9 cellular contexts compared by ENCODE assay signal in the genomic region with DNA sequence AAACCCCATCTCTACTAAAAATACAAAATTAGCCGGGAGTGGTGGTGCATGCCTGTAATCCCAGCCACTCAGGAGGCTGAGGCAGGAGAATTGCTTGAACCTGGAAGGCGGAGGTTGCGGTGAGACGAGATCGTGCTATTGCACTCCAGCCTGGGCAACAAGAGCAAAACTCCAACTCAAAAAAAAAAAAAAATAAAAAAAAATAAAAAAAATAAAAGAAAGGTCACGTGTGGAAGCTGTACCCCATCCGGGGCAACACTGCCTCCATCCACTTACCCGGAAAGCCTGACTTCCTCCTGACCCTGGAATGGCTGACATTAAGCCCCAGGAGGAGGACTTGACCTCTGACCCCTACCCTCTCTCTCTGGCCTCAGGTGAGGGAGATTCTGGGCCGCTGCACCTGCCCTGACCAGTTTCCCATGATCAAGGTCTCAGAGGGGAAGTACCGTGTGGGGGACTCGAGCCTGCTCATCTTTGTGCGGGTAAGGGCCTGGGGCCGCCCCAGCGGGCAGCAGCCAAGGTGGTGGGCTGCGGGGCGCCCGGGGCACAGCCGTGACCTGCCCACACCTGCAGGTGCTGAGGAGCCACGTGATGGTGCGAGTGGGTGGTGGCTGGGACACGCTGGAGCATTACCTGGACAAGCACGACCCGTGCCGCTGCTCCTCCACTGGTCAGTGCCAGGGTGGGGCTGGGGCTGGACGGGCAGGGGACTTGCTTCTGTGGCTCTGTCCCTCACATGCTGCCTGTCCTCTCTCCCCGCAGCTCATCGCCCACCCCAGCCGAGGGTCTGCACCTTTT. TPM values are rescaled to one million over a fixed set of nuclear protein-coding genes. Genes with fewer than 3 reads are reported as not detected.
A peak's percentile ranks its signal among the peaks of the same experiment; 100 is the strongest.
DNase-seq lines count a peak whose midpoint lies in the region; ATAC-seq and TF ChIP-seq lines count a peak whose summit lies in the region.
"Had no signal": no experiment of that assay in that cellular context is flagged by ENCODE, and none has a peak within 500 bp of the region (broad histone marks: within the 10 kb centered on the region; RNA-seq: fewer than 3 reads in every experiment).

No MANE protein-coding gene starts in this region.

- H3K4me1 ChIP-seq in body of pancreas (peaks cover 79% of the 10 kb centered on the region), right lobe of liver (peaks cover 0 to 17% (median 9%) of the 10 kb centered on the region in 4 donors), stomach (peaks cover 75 to 93% (median 88%) of the 10 kb centered on the region in 4 donors), OCI-LY7 (ENCODE audit: insufficient read depth, low read length, poor library complexity, severe bottlenecking) (peaks cover 8% of the 10 kb centered on the region)

- no peaks in the 10 kb centered on the region for H3K36me3 ChIP-seq in body of pancreas (replicated peaks in 1 of 2; ENCODE audit: insufficient read depth in 1 of 2, low read depth in 2 of 2)
- no peaks in the 10 kb centered on the region for H3K36me3 ChIP-seq in right lobe of liver
- no peaks in the 10 kb centered on the region for H3K36me3 ChIP-seq in stomach
- H3K36me3 ChIP-seq in OCI-LY7 (ENCODE audit: insufficient read depth, low read length), result peaks cover 4% of the 10 kb centered on the region; the same call in 1 of the 2 replicates

- no peaks in the 10 kb centered on the region for H3K9me2 ChIP-seq in OCI-LY7 (ENCODE audit: insufficient read depth, low read length)

- ATAC-seq in body of pancreas (no peak), right lobe of liver (peak in 2 of 4 donors; percentile 0 to 1)

- 66 to 72% methylated on average over 9 to 25 of the region's 28 CpGs for WGBS in body of pancreas, 2 donors
- WGBS in right lobe of liver (ENCODE audit: insufficient coverage, low coverage, low lambda C conversion rate, missing lambda C conversion rate), result 63% methylated on average over 9 of the region's 28 CpGs
- 43 to 51% (median 43%) methylated on average over 15 to 28 of the region's 28 CpGs for WGBS in stomach, 5 donors

- H3K9me3 ChIP-seq in body of pancreas (no peaks in the 10 kb centered on the region), right lobe of liver (no peaks in the 10 kb centered on the region), stomach (no peaks in the 10 kb centered on the region), OCI-LY7 (ENCODE audit: low read length) (no peaks in the 10 kb centered on the region)

- in situ Hi-C loops in KBM-7 (cut with MboI; ENCODE audit: low pct_unique_long_range_greater_than_20kb, low sequenced_read_pairs), result no loop called here

- no TSS peak for BruUV-seq in OCI-LY7 (replicated peaks; lab: Mats Ljungman, UMichigan)

- no peak for TF ChIP-seq EP300 in stomach (IDR thresholded peaks at IDR 0.05)

- no peak overlapping the region for H2AFZ ChIP-seq in OCI-LY7 (ENCODE audit: low read length)

- peak overlapping the region in 3 of 4 donors; percentile 4 to 58 (median 50) for H3K27ac ChIP-seq in body of pancreas
- H3K27ac ChIP-seq in right lobe of liver, result peak overlapping the region in 2 of 3 donors; percentile 10 to 13
- H3K27ac ChIP-seq in stomach, result peak overlapping the region; percentile 6 to 91 (median 89)
- H3K27ac ChIP-seq in OCI-LY7 (ENCODE audit: low read depth, low read length, poor library complexity, severe bottlenecking), result no peak overlapping the region

- intact Hi-C loops in body of pancreas (cut with DNase I) (no loop called here), right lobe of liver (cut with DNase I) (no loop called here), stomach (cut with DNase I; ENCODE audit: low total_unique reads) (no loop called here), OCI-LY7 (cut with micrococcal nuclease; ENCODE audit: unreplicated experiment) (no loop called here)

- H3K27me3 ChIP-seq in body of pancreas (peaks cover 0 to 20% of the 10 kb centered on the region in 2 donors), right lobe of liver (peaks cover 0 to 4% of the 10 kb centered on the region in 2 donors), stomach (peaks cover 4 to 34% (median 24%) of the 10 kb centered on the region in 3 donors)

- CTCF ChIA-PET in OCI-LY7 (lab: Charles Lee; ENCODE audit: unreplicated experiment), result no interaction called here

- H3K4me3 ChIP-seq in body of pancreas (no peak overlapping the region), right lobe of liver (no peak overlapping the region), stomach (peak overlapping the region in 2 of 4 donors; percentile 11 to 93), OCI-LY7 (ENCODE audit: low read depth, low read length, poor library complexity, severe bottlenecking) (no peak overlapping the region)

- DNase-seq in GM20000 (ENCODE audit: low spot score) (peak; percentile 32), body of pancreas (peak in 1 of 4 donors; percentile 32), right lobe of liver (peak in 1 of 3 donors; percentile 37), stomach (no peak), OCI-LY7 (ENCODE audit: low spot score) (no peak), KBM-7 (no peak), NCI-H345 treated with DMSO at 0.1 percent for 48 hours (lab: John Stamatoyannopoulos, UW; ENCODE audit: unreplicated experiment) (no peak)
- DNase-seq in stimulated activated CD4-positive, alpha-beta T cell treated with anti-CD3 and anti-CD28 coated beads, Interleukin-1b, Interleukin-23, amount 100 ng/mL, for 48 hours, result no peak
- DNase-seq: DMS79 treated with DMSO at 0.1 percent for 48 hours had no signal

- no peaks in the 10 kb centered on the region for H4K20me1 ChIP-seq in OCI-LY7 (ENCODE audit: insufficient read depth, low read length)

- POLR2A ChIA-PET in OCI-LY7 (lab: Charles Lee), result no interaction called here

- TF ChIP-seq CTCF in GM20000 (IDR thresholded peaks at IDR 0.05; ENCODE audit: extremely low read depth, missing control alignments) (no peak), body of pancreas (IDR thresholded peaks at IDR 0.05) (no peak), right lobe of liver (IDR thresholded peaks at IDR 0.05) (no peak), stomach (IDR thresholded peaks at IDR 0.05) (no peak), OCI-LY7 (conservative IDR thresholded peaks at IDR 0.05; ENCODE audit: low read length) (no peak)

- no peaks in the 10 kb centered on the region for H3K79me2 ChIP-seq in OCI-LY7 (ENCODE audit: insufficient read depth, low read depth, low read length)

- TF ChIP-seq POLR2A in body of pancreas (IDR thresholded peaks at IDR 0.05) (no peak), right lobe of liver (IDR thresholded peaks at IDR 0.05) (no peak), stomach (IDR thresholded peaks at IDR 0.05) (no peak)

- no peak overlapping the region for H3K4me2 ChIP-seq in OCI-LY7 (ENCODE audit: low read length)

RNA-seq across cellular contexts. Expression of a gene that starts 3.8 kb away (rescaled TPM):
- 10 to 100 TPM; 15.8 to 19.2 TPM for total RNA-seq in body of pancreas
- 10 to 100 TPM in 4 of 6 experiments, 1 to 10 TPM in 2; 8.9 to 15.8 (median 11.5) TPM for total RNA-seq in right lobe of liver
- total RNA-seq in stomach, result 10 to 100 TPM in 4 of 5 donors, 1 to 10 TPM in 1; 4.4 to 81.1 (median 53.6) TPM
- 10 to 100 TPM; 14.7 to 22.3 (median 15.7) TPM for polyA plus RNA-seq in stomach
- not detected in 2 replicates for total RNA-seq in OCI-LY7 (2014; rRNA removed; shearing (Covaris generic))
- total RNA-seq in OCI-LY7 (2022), result not detected in 2 replicates

RNA-seq across cellular contexts. Expression of a gene that starts 5.2 kb away (rescaled TPM):
- total RNA-seq in body of pancreas, result under 1 TPM in 1 of 2 donors, not detected in 1; 0.78 TPM
- total RNA-seq in right lobe of liver, result 1 to 10 TPM in 3 of 6 experiments, under 1 TPM in 3; 0.32 to 1.2 (median 0.87) TPM
- total RNA-seq in stomach, result under 1 TPM in 1 of 5 donors, not detected in 4; 0.37 TPM
- 1 to 10 TPM in 1 of 3 donors, under 1 TPM in 2; 0.19 to 3.5 (median 0.76) TPM for polyA plus RNA-seq in stomach
- 2.7 and 5.2 TPM in 2 replicates for total RNA-seq in OCI-LY7 (2014; rRNA removed; shearing (Covaris generic))
- 23.3 and 23.7 TPM in 2 replicates for total RNA-seq in OCI-LY7 (2022)

RNA-seq across cellular contexts. Expression of a gene that starts 42.2 kb away (rescaled TPM):
- total RNA-seq in body of pancreas (100 to 1,000 TPM; 142 to 175 TPM), right lobe of liver (100 to 1,000 TPM in 3 of 6 experiments, 10 to 100 TPM in 3; 75.0 to 112 (median 98.2) TPM), stomach (100 to 1,000 TPM; 145 to 376 (median 185) TPM), OCI-LY7 (2022) (333 and 375 TPM in 2 replicates)
- 100 to 1,000 TPM in 1 of 3 donors, 10 to 100 TPM in 2; 97.7 to 137 (median 98.2) TPM for polyA plus RNA-seq in stomach
- total RNA-seq in OCI-LY7 (2014; rRNA removed; shearing (Covaris generic)), result 270 and 311 TPM in 2 replicates

RNA-seq across cellular contexts. Expression of a gene that starts 42.5 kb away (rescaled TPM):
- 10 to 100 TPM; 32.4 to 42.2 TPM for total RNA-seq in body of pancreas
- 10 to 100 TPM in 5 of 6 experiments, 1 to 10 TPM in 1; 9.7 to 35.3 (median 14.7) TPM for total RNA-seq in right lobe of liver
- 10 to 100 TPM; 14.5 to 76.5 (median 45.1) TPM for total RNA-seq in stomach
- polyA plus RNA-seq in stomach, result 10 to 100 TPM in 2 of 3 donors, 1 to 10 TPM in 1; 9.8 to 19.6 (median 16.7) TPM
- 37.9 and 44.5 TPM in 2 replicates for total RNA-seq in OCI-LY7 (2014; rRNA removed; shearing (Covaris generic))
- 38.6 and 39.2 TPM in 2 replicates for total RNA-seq in OCI-LY7 (2022)

Comparison
In these comparisons a context has a peak if more than half of its experiments do, and no peak if none do; other contexts are left out.
1. RNA of a gene that starts 3.8 kb away (total RNA-seq): 4.4 to 81.1 TPM in stomach, 15.8 to 19.2 TPM in body of pancreas and 8.9 to 15.8 TPM in right lobe of liver; not detected in OCI-LY7; every median in the first group is over 4 times any median in the second.